In genomic region chr19:10332158-10332964, GRCh38 we compare ENCODE assay signal across 8 cellular contexts. TPM values are rescaled to one million over a fixed set of nuclear protein-coding genes. Genes with fewer than 3 reads are reported as not detected.
DNase-seq lines count a peak whose midpoint lies in the region; ATAC-seq lines count a peak whose summit lies in the region.

No MANE protein-coding gene starts in this region.

- peaks cover 40% of the 10 kb centered on the region for H3K36me3 Mint-ChIP-seq in activated CD8-positive, alpha-beta memory T cell treated with anti-CD3 and anti-CD28 coated beads, Interleukin-2, amount 10 ng/mL, durations not matched to agents 7 days and 5 days
- H3K36me3 Mint-ChIP-seq in activated naive CD8-positive, alpha-beta T cell treated with anti-CD3 and anti-CD28 coated beads for 36 hours, result peaks cover 41% of the 10 kb centered on the region

- WGBS in thymus, result 50% methylated on average over 18 of the region's 18 CpGs

- H3K4me3 ChIP-seq in thymus (ENCODE audit: low read length), result peak overlapping the region; percentile 72

- peaks cover 51% of the 10 kb centered on the region for H3K36me3 ChIP-seq in thymus (ENCODE audit: control insufficient read depth, insufficient read depth)

- ATAC-seq in activated CD8-positive, alpha-beta memory T cell treated with anti-CD3 and anti-CD28 coated beads, Interleukin-2, amount 10 ng/mL, durations not matched to agents 7 days and 5 days, result no peak

- H3K27ac ChIP-seq in layer of hippocampus (ENCODE audit: low read depth, low read length), result peak overlapping the region; percentile 94
- H3K27ac ChIP-seq in thymus (ENCODE audit: low read depth), result peak overlapping the region; percentile 94

- CTCF ChIA-PET in activated CD8-positive, alpha-beta memory T cell treated with anti-CD3 and anti-CD28 coated beads, Interleukin-2, amount 10 ng/mL, durations not matched to agents 7 days and 5 days (lab: Charles Lee), result interaction anchor here (0.6 to 2.2 kb wide), 10 partner anchors 27 to 96 kb away, joined by 3 to 14 read pairs (median 4); partner anchors contain the start of gene ICAM1

- peaks cover 17% of the 10 kb centered on the region for H3K4me1 ChIP-seq in thymus (ENCODE audit: control insufficient read depth, insufficient read depth, low read length)

- no peaks in the 10 kb centered on the region for H3K9me3 Mint-ChIP-seq in activated CD8-positive, alpha-beta memory T cell treated with anti-CD3 and anti-CD28 coated beads, Interleukin-2, amount 10 ng/mL, durations not matched to agents 7 days and 5 days (ENCODE audit: low read depth)
- no peaks in the 10 kb centered on the region for H3K9me3 Mint-ChIP-seq in activated naive CD8-positive, alpha-beta T cell treated with anti-CD3 and anti-CD28 coated beads for 36 hours

- no peak for DNase-seq in activated CD8-positive, alpha-beta memory T cell treated with anti-CD3 and anti-CD28 coated beads, Interleukin-2, amount 10 ng/mL, durations not matched to agents 7 days and 5 days
- no peak for DNase-seq in activated CD8-positive, alpha-beta memory T cell treated with anti-CD3 and anti-CD28 coated beads, Interleukin-2, amount 50 U/mL, for 48 hours
- no peak for DNase-seq in activated naive CD8-positive, alpha-beta T cell treated with anti-CD3 and anti-CD28 coated beads for 36 hours
- DNase-seq in SKM-1 treated with dmso at 0.1 percent for 144 hours (lab: John Stamatoyannopoulos, UW; ENCODE audit: unreplicated experiment) (no peak), NCI-H1105 (lab: John Stamatoyannopoulos, UW) (no peak)
- no peak for DNase-seq in stimulated activated CD4-positive, alpha-beta T cell treated with anti-CD3 and anti-CD28 coated beads, Interleukin-1b, Interleukin-23, amount 100 ng/mL, for 48 hours

- no peaks in the 10 kb centered on the region for H3K27me3 ChIP-seq in layer of hippocampus (ENCODE audit: control insufficient read depth, insufficient read depth, low read length)
- no peaks in the 10 kb centered on the region for H3K27me3 ChIP-seq in thymus (ENCODE audit: control insufficient read depth, insufficient read depth)

- no peaks in the 10 kb centered on the region for H3K27me3 Mint-ChIP-seq in activated CD8-positive, alpha-beta memory T cell treated with anti-CD3 and anti-CD28 coated beads, Interleukin-2, amount 10 ng/mL, durations not matched to agents 7 days and 5 days
- H3K27me3 Mint-ChIP-seq in activated naive CD8-positive, alpha-beta T cell treated with anti-CD3 and anti-CD28 coated beads for 36 hours, result no peaks in the 10 kb centered on the region

- peak overlapping the region; percentile 99 for H3K4me3 Mint-ChIP-seq in activated CD8-positive, alpha-beta memory T cell treated with anti-CD3 and anti-CD28 coated beads, Interleukin-2, amount 10 ng/mL, durations not matched to agents 7 days and 5 days
- H3K4me3 Mint-ChIP-seq in activated naive CD8-positive, alpha-beta T cell treated with anti-CD3 and anti-CD28 coated beads for 36 hours, result peak overlapping the region; percentile 97

- H3K9me3 ChIP-seq in thymus (ENCODE audit: control insufficient read depth), result no peaks in the 10 kb centered on the region

- peak overlapping the region; percentile 94 for H3K27ac Mint-ChIP-seq in activated CD8-positive, alpha-beta memory T cell treated with anti-CD3 and anti-CD28 coated beads, Interleukin-2, amount 10 ng/mL, durations not matched to agents 7 days and 5 days
- H3K27ac Mint-ChIP-seq in activated naive CD8-positive, alpha-beta T cell treated with anti-CD3 and anti-CD28 coated beads for 36 hours, result peak overlapping the region; percentile 98

- peaks cover 40% of the 10 kb centered on the region for H3K4me1 Mint-ChIP-seq in activated CD8-positive, alpha-beta memory T cell treated with anti-CD3 and anti-CD28 coated beads, Interleukin-2, amount 10 ng/mL, durations not matched to agents 7 days and 5 days
- peaks cover 13% of the 10 kb centered on the region for H3K4me1 Mint-ChIP-seq in activated naive CD8-positive, alpha-beta T cell treated with anti-CD3 and anti-CD28 coated beads for 36 hours

RNA-seq across cellular contexts. Expression of gene RAVER1, which starts 1.0 kb away (rescaled TPM):
- total RNA-seq in activated CD8-positive, alpha-beta memory T cell treated with anti-CD3 and anti-CD28 coated beads, Interleukin-2, amount 10 ng/mL, durations not matched to agents 7 days and 5 days, result 10 to 100 TPM; 87.0 to 87.8 TPM
- 100 to 1,000 TPM; 103 to 107 TPM for total RNA-seq in activated naive CD8-positive, alpha-beta T cell treated with anti-CD3 and anti-CD28 coated beads for 36 hours
- 15.4 TPM for polyA plus RNA-seq in thymus

RNA-seq across cellular contexts. Expression of gene ICAM3, which starts 7.1 kb away (rescaled TPM):
- total RNA-seq in activated CD8-positive, alpha-beta memory T cell treated with anti-CD3 and anti-CD28 coated beads, Interleukin-2, amount 10 ng/mL, durations not matched to agents 7 days and 5 days, result 100 to 1,000 TPM; 169 to 192 TPM
- total RNA-seq in activated naive CD8-positive, alpha-beta T cell treated with anti-CD3 and anti-CD28 coated beads for 36 hours, result 10 to 100 TPM; 76.3 to 79.6 TPM
- polyA plus RNA-seq in thymus, result 66.2 TPM

RNA-seq across cellular contexts. Expression of gene FDX2, which starts 16.5 kb away (rescaled TPM):
- total RNA-seq in activated CD8-positive, alpha-beta memory T cell treated with anti-CD3 and anti-CD28 coated beads, Interleukin-2, amount 10 ng/mL, durations not matched to agents 7 days and 5 days, result 10 to 100 TPM in 1 of 2 experiments, 1 to 10 TPM in 1; 7.4 to 11.1 TPM
- 10 to 100 TPM; 18.3 to 19.6 TPM for total RNA-seq in activated naive CD8-positive, alpha-beta T cell treated with anti-CD3 and anti-CD28 coated beads for 36 hours
- polyA plus RNA-seq in thymus, result 18.2 TPM

RNA-seq across cellular contexts. Expression of gene ZGLP1, which starts 22.7 kb away (rescaled TPM):
- 1 to 10 TPM in 1 of 2 experiments, under 1 TPM in 1; 0.93 to 3.3 TPM for total RNA-seq in activated CD8-positive, alpha-beta memory T cell treated with anti-CD3 and anti-CD28 coated beads, Interleukin-2, amount 10 ng/mL, durations not matched to agents 7 days and 5 days
- total RNA-seq in activated naive CD8-positive, alpha-beta T cell treated with anti-CD3 and anti-CD28 coated beads for 36 hours, result 1 to 10 TPM; 3.4 to 4.0 TPM
- polyA plus RNA-seq in thymus, result 29.8 TPM

RNA-seq across cellular contexts. Expression of gene ICAM5, which starts 42.6 kb away (rescaled TPM):
- under 1 TPM; 0.41 to 0.84 TPM for total RNA-seq in activated CD8-positive, alpha-beta memory T cell treated with anti-CD3 and anti-CD28 coated beads, Interleukin-2, amount 10 ng/mL, durations not matched to agents 7 days and 5 days
- 1 to 10 TPM in 1 of 2 experiments, under 1 TPM in 1; 0.95 to 1.0 TPM for total RNA-seq in activated naive CD8-positive, alpha-beta T cell treated with anti-CD3 and anti-CD28 coated beads for 36 hours
- 1.2 TPM for polyA plus RNA-seq in thymus
